Comparison of ENCODE assay signal across 27 cellular contexts in the genomic region with DNA sequence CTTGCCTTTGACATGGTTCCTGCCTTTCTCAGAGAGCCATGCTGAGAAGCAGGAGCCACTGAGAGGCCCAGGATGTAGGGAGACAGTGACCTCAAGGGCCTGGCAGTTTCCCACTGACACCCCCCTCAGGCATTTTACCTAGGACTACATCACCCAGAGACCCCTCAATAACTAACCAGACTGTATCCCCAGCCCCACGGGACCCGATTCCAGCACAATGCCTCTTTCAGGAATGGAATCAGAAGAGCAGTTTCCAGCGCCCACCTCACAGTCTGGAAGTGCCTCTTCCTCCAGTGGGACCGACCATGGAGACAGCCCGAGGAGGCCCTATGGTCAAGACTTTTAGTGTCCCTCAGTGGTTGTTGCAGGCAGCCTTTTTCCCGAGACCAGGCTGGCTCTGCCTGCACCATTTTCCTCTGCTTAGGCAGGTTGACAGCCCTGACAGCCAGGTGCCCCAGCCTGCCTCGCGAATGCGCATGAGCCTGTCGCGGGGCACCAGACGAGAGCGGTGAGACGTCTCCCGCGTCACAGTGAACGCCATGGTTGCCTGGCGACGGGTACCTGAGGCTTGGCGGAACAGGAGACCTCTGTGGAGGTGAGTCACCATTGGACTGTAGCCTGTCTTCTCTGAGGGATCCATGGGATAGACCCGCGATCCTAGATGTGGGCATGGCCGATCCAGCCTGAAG. TPM values are rescaled to one million over a fixed set of nuclear protein-coding genes. Genes with fewer than 3 reads are reported as not detected.
A peak's percentile ranks its signal among the peaks of the same experiment; 100 is the strongest.
DNase-seq lines count a peak whose midpoint lies in the region; ATAC-seq, FAIRE-seq and TF ChIP-seq lines count a peak whose summit lies in the region.
"Had no signal": no experiment of that assay in that cellular context is flagged by ENCODE, and none has a peak within 500 bp of the region (broad histone marks: within the 10 kb centered on the region; RNA-seq: fewer than 3 reads in every experiment).

No MANE protein-coding gene starts in this region.

- H3K4me1 ChIP-seq in SK-N-SH (ENCODE audit: control insufficient read depth in 1 of 2, insufficient read depth in 2 of 2, low read depth in 1 of 2, low read length in 1 of 2) (peaks cover 0 to 6% of the 10 kb centered on the region in 2 experiments; a peak in 1 of 4 replicates), gastrocnemius medialis (no peaks in the 10 kb centered on the region)
- H3K4me1 ChIP-seq: psoas muscle, uterus had no signal

- in situ Hi-C loops in gastrocnemius medialis (cut with MboI; ENCODE audit: low sequenced_read_pairs in 4 of 4) = no loop called here

- H4K20me1 ChIP-seq in SK-N-SH (ENCODE audit: insufficient read depth) = no peaks in the 10 kb centered on the region

- H3K36me3 ChIP-seq in SK-N-SH (replicated peaks in 1 of 2; ENCODE audit: control insufficient read depth in 1 of 2, insufficient read depth in 2 of 2, low read length in 1 of 2) (no peaks in the 10 kb centered on the region), gastrocnemius medialis (no peaks in the 10 kb centered on the region)
- H3K36me3 ChIP-seq: heart left ventricle, neutrophil, thoracic aorta, uterus had no signal

- TF ChIP-seq POLR2A in gastrocnemius medialis (IDR thresholded peaks at IDR 0.05) = no peak

- TF ChIP-seq CTCF in SK-N-SH (IDR thresholded peaks at IDR 0.05) = no peak
- no peak for TF ChIP-seq CTCF in D721Med (IDR thresholded peaks at IDR 0.05; ENCODE audit: insufficient read depth, missing control alignments)
- no peak for TF ChIP-seq CTCF in RWPE1 (conservative IDR thresholded peaks at IDR 0.05; ENCODE audit: low read depth)
- TF ChIP-seq CTCF in gastrocnemius medialis (IDR thresholded peaks at IDR 0.05 in 4 of 5, conservative IDR thresholded peaks at IDR 0.05 in 1 of 5) = no peak

- H3K27me3 ChIP-seq in SK-N-SH (ENCODE audit: insufficient read depth) = peaks cover 9% of the 10 kb centered on the region; the same call in 1 of the 2 replicates
- H3K27me3 ChIP-seq in gastrocnemius medialis = peaks cover 0 to 3% (median 0%) of the 10 kb centered on the region in 3 donors

- H3K9me2 ChIP-seq in SK-N-SH = no peaks in the 10 kb centered on the region

- FAIRE-seq in D721Med (lab: Jason Lieb, UNC) = no peak
- FAIRE-seq: A204.1 had no signal

- TF ChIP-seq EP300 in SK-N-SH (IDR thresholded peaks at IDR 0.05; ENCODE audit: borderline replicate concordance in 1 of 2, low read depth in 1 of 2, low read length in 1 of 2) = no peak

- H3K9me3 ChIP-seq in SK-N-SH (no peaks in the 10 kb centered on the region), gastrocnemius medialis (no peaks in the 10 kb centered on the region)
- H3K9me3 ChIP-seq: psoas muscle, thoracic aorta, uterus had no signal

- no peak overlapping the region for H3K4me2 ChIP-seq in SK-N-SH

- 63% methylated on average over 20 of the region's 23 CpGs for WGBS in SK-N-SH (ENCODE audit: low lambda C conversion rate)

- intact Hi-C loops in gastrocnemius medialis (cut with DNase I; ENCODE audit: low total_unique reads) = no loop called here

- no peaks in the 10 kb centered on the region for H3K79me2 ChIP-seq in SK-N-SH (ENCODE audit: insufficient read depth)

- H3K9ac ChIP-seq in SK-N-SH = no peak overlapping the region

- H3F3A ChIP-seq in SK-N-SH (replicated peaks; ENCODE audit: insufficient read depth) = no peaks in the 10 kb centered on the region

- H3K4me3 ChIP-seq in SK-N-SH (ENCODE audit: low read depth in 2 of 2, low read length in 1 of 2) = no peak overlapping the region
- no peak overlapping the region for H3K4me3 ChIP-seq in gastrocnemius medialis
- H3K4me3 ChIP-seq: heart left ventricle, psoas muscle, thoracic aorta, uterus had no signal

- no peak overlapping the region for H2AFZ ChIP-seq in SK-N-SH (ENCODE audit: low read depth)

- CTCF ChIA-PET in SK-N-SH (lab: Yijun Ruan, JAX) = no interaction called here
- CTCF ChIA-PET in RWPE1 (lab: Yijun Ruan, JAX) = no interaction called here

- POLR2A ChIA-PET in SK-N-SH (lab: Yijun Ruan, JAX) = no interaction called here
- POLR2A ChIA-PET in RWPE1 (lab: Yijun Ruan, JAX; ENCODE audit: low non-redundant PET) = no interaction called here

- H3K27ac ChIP-seq in SK-N-SH (ENCODE audit: low read depth in 2 of 2, low read length in 1 of 2) (no peak overlapping the region), RWPE1 (peak overlapping the region; percentile 64), gastrocnemius medialis (no peak overlapping the region)
- H3K27ac ChIP-seq: heart left ventricle, neutrophil, psoas muscle, thoracic aorta, uterus had no signal

- DNase-seq in SK-N-SH (peak; percentile 13), D721Med (ENCODE audit: insufficient read length, low spot score) (peak; percentile 15), RWPE1 (ENCODE audit: low spot score) (no peak), mucosa of gallbladder (ENCODE audit: low spot score) (peak; percentile 6), gastrocnemius medialis (no peak), HT-29 (ENCODE audit: low spot score) (no peak), amygdala (lab: John Stamatoyannopoulos, UW) (no peak)
- DNase-seq: activated CD8-positive, alpha-beta memory T cell treated with anti-CD3 and anti-CD28 coated beads, Interleukin-2, amount 50 U/mL, for 48 hours; AML-193; CD4-positive, alpha-beta T cell; cortex of kidney; DMS 273 treated with DMSO at 0.1 percent for 48 hours; effector memory CD8-positive, alpha-beta T cell; foreskin fibroblast; H9; heart left ventricle; left colon; mesendoderm; psoas muscle; stimulated activated naive CD4-positive, alpha-beta T cell treated with Interleukin-2 at 50 U/mL for 16 hours; uterus had no signal

- TF ChIP-seq RAD21 in SK-N-SH (IDR thresholded peaks at IDR 0.05; ENCODE audit: low read length) = no peak

- ATAC-seq in SK-N-SH treated with all-trans-retinoic acid at 6 μM for 48 hours = no peak
- ATAC-seq in gastrocnemius medialis = no peak
- ATAC-seq: activated T-helper 17 cell treated with anti-CD3 and anti-CD28 coated beads, Interleukin-2, amount 50 U/mL, for 72 hours; effector memory CD8-positive, alpha-beta T cell; heart left ventricle; left colon; psoas muscle; WTC11 had no signal

TF ChIP-seq in SK-N-SH, 30 proteins besides CTCF, POLR2A, EP300 and RAD21:
- no peak for TF ChIP-seq NFIC (IDR thresholded peaks at IDR 0.05; ENCODE audit: borderline replicate concordance)

TF ChIP-seq in SK-N-SH treated with all-trans-retinoic acid at 6 μM for 48 hours, 23 proteins besides CTCF, POLR2A, EP300 and RAD21 (continues in another document):
- TF ChIP-seq ESRRG (CRISPR knock-in tag; IDR thresholded peaks at IDR 0.05) = no peak
- TF ChIP-seq ZFP30 (CRISPR knock-in tag; IDR thresholded peaks at IDR 0.05) = no peak
- no peak for TF ChIP-seq ISL1 (CRISPR knock-in tag; IDR thresholded peaks at IDR 0.05)
- no peak for TF ChIP-seq SNAI2 (CRISPR knock-in tag; IDR thresholded peaks at IDR 0.05)
- no peak for TF ChIP-seq PPARA (CRISPR knock-in tag; IDR thresholded peaks at IDR 0.05; ENCODE audit: borderline replicate concordance)
- TF ChIP-seq, protein P1, sequence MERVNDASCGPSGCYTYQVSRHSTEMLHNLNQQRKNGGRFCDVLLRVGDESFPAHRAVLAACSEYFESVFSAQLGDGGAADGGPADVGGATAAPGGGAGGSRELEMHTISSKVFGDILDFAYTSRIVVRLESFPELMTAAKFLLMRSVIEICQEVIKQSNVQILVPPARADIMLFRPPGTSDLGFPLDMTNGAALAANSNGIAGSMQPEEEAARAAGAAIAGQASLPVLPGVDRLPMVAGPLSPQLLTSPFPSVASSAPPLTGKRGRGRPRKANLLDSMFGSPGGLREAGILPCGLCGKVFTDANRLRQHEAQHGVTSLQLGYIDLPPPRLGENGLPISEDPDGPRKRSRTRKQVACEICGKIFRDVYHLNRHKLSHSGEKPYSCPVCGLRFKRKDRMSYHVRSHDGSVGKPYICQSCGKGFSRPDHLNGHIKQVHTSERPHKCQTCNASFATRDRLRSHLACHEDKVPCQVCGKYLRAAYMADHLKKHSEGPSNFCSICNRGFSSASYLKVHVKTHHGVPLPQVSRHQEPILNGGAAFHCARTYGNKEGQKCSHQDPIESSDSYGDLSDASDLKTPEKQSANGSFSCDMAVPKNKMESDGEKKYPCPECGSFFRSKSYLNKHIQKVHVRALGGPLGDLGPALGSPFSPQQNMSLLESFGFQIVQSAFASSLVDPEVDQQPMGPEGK (CRISPR knock-in tag; IDR thresholded peaks at IDR 0.05; ENCODE audit: borderline replicate concordance) = no peak
- TF ChIP-seq ZNF8 (CRISPR knock-in tag; IDR thresholded peaks at IDR 0.05) = no peak
- TF ChIP-seq BACH2 (CRISPR knock-in tag; IDR thresholded peaks at IDR 0.05; ENCODE audit: borderline replicate concordance) = no peak
- TF ChIP-seq, protein P2, sequence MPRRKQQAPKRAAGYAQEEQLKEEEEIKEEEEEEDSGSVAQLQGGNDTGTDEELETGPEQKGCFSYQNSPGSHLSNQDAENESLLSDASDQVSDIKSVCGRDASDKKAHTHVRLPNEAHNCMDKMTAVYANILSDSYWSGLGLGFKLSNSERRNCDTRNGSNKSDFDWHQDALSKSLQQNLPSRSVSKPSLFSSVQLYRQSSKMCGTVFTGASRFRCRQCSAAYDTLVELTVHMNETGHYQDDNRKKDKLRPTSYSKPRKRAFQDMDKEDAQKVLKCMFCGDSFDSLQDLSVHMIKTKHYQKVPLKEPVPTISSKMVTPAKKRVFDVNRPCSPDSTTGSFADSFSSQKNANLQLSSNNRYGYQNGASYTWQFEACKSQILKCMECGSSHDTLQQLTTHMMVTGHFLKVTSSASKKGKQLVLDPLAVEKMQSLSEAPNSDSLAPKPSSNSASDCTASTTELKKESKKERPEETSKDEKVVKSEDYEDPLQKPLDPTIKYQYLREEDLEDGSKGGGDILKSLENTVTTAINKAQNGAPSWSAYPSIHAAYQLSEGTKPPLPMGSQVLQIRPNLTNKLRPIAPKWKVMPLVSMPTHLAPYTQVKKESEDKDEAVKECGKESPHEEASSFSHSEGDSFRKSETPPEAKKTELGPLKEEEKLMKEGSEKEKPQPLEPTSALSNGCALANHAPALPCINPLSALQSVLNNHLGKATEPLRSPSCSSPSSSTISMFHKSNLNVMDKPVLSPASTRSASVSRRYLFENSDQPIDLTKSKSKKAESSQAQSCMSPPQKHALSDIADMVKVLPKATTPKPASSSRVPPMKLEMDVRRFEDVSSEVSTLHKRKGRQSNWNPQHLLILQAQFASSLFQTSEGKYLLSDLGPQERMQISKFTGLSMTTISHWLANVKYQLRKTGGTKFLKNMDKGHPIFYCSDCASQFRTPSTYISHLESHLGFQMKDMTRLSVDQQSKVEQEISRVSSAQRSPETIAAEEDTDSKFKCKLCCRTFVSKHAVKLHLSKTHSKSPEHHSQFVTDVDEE (CRISPR knock-in tag; IDR thresholded peaks at IDR 0.05) = no peak
- TF ChIP-seq RARB (CRISPR knock-in tag; IDR thresholded peaks at IDR 0.05) = no peak
- TF ChIP-seq GLIS3 (CRISPR knock-in tag; IDR thresholded peaks at IDR 0.05) = no peak

RNA-seq across cellular contexts. Expression of a gene that starts 28.4 kb away (rescaled TPM):
- 2.3 and 3.0 TPM in 2 replicates for polyA plus RNA-seq in SK-N-SH (2012; rRNA removed)
- 2.8 and 3.1 TPM in 2 replicates for polyA plus RNA-seq in SK-N-SH (2012; cell fraction: cytosol; rRNA removed)
- 1.1 and 2.0 TPM in 2 replicates for polyA plus RNA-seq in SK-N-SH (2012; cell fraction: nucleus; rRNA removed)
- total RNA-seq in mucosa of gallbladder (9.3 TPM), gastrocnemius medialis (1 to 10 TPM in 3 of 4 donors, under 1 TPM in 1; 0.29 to 9.3 (median 2.3) TPM)
- 1.5 and 3.2 TPM in 2 replicates for total RNA-seq in HT-29 (2014; rRNA removed; shearing (Covaris generic))

Comparison
In these comparisons a context has a peak if more than half of its experiments do, and no peak if none do; other contexts are left out.
1. DNase-seq: peak in SK-N-SH (single experiment), D721Med (single experiment) and mucosa of gallbladder (single experiment); none in RWPE1 (single experiment), gastrocnemius medialis (0 of 2), HT-29 (single experiment) and amygdala (0 of 56).